In the genomic region with DNA sequence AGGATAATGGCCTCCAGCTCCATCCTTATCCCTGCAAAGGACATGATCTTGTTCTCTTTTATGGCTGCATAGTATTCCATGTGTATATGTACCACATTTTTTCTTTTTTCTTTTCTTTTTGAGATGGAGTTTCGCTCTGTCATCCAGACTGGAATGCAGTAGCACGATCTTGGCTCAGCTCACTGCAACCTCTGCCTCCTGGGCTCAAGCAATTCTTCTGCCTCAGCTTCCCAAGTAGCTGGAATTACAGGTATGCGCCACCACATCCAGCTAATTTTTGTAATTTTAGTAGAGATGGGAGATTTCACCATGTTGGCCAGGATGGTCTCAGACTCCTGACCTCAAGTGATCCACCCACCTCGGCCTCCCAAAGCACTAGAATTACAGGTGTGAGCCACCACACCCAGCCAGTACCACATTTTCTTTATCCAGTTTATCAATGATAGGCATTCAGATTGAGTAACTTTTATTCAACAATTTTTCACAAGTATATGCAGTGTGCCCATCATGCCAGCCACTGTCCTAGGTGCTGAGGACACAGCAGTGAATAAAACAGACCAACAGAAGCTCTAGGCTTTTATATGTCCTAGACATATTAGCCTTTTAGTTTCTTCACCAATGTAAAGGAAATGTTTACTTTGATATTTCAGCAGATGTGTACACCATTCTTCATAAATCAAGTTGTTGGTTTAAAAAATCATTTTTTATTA, we compare ENCODE assay signal across 28 cellular contexts.
A peak's percentile ranks its signal among the peaks of the same experiment; 100 is the strongest.
DNase-seq lines count a peak whose midpoint lies in the region; ATAC-seq, FAIRE-seq and TF ChIP-seq lines count a peak whose summit lies in the region.
"Had no signal": no experiment of that assay in that cellular context is flagged by ENCODE, and none has a peak within 500 bp of the region (broad histone marks: within the 10 kb centered on the region; RNA-seq: fewer than 3 reads in every experiment).

No MANE protein-coding gene starts in this region.

- BruUV-seq in HCT116 (replicated peaks; lab: Mats Ljungman, UMichigan): no TSS peak

- H3K4me1 Mint-ChIP-seq in activated naive CD8-positive, alpha-beta T cell treated with anti-CD3 and anti-CD28 coated beads for 36 hours: peaks cover 3% of the 10 kb centered on the region
- H3K4me1 Mint-ChIP-seq: CD14-positive monocyte; CD4-positive, alpha-beta memory T cell; CD8-positive, alpha-beta memory T cell had no signal

- intact Hi-C loops in HCT116 (cut with micrococcal nuclease): no loop called here

- RAD21 ChIA-PET in HCT116 (lab: Charles Lee; ENCODE audit: low non-redundant PET in 1 of 2, low total read pairs in 2 of 2, uncharacterized antibody in 2 of 2, unreplicated experiment in 2 of 2): no interaction called here

- H3K79me2 ChIP-seq in HCT116 (ENCODE audit: insufficient read depth, low read length): no peaks in the 10 kb centered on the region
- no peaks in the 10 kb centered on the region for H3K79me2 ChIP-seq in smooth muscle cell (ENCODE audit: low read depth)

- DNase-seq in A549 (ENCODE audit: low read depth in 1 of 2, low spot score in 1 of 2): no peak
- no peak for DNase-seq in HCT116 (ENCODE audit: low read depth, low spot score)
- no peak for DNase-seq in smooth muscle cell (lab: John Stamatoyannopoulos, UW; ENCODE audit: unreplicated experiment)
- DNase-seq in activated naive CD8-positive, alpha-beta T cell treated with anti-CD3 and anti-CD28 coated beads for 36 hours: no peak
- DNase-seq in NCI-H2196 treated with DMSO at 0.1 percent for 48 hours (lab: John Stamatoyannopoulos, UW; ENCODE audit: unreplicated experiment): no peak
- DNase-seq: ACHN; BE2C; C1 segment of cervical spinal cord; CD4-positive, alpha-beta memory T cell; CD4-positive, CD25-positive, alpha-beta regulatory T cell; CD8-positive, alpha-beta memory T cell; COR-L47; DMS 273 treated with DMSO at 0.1 percent for 48 hours; DMS153; DMS53; DMS79; DND-41; EL; GDM1 had no signal

- no peaks in the 10 kb centered on the region for H3K36me3 Mint-ChIP-seq in activated naive CD8-positive, alpha-beta T cell treated with anti-CD3 and anti-CD28 coated beads for 36 hours
- H3K36me3 Mint-ChIP-seq: CD14-positive monocyte; CD4-positive, alpha-beta memory T cell; CD4-positive, CD25-positive, alpha-beta regulatory T cell had no signal

- H3K9me3 ChIP-seq in A549: no peaks in the 10 kb centered on the region
- no peaks in the 10 kb centered on the region for H3K9me3 ChIP-seq in HCT116 (ENCODE audit: control insufficient read depth in 1 of 2, insufficient read depth in 1 of 2, low read depth in 1 of 2, low read length in 2 of 2)
- no peaks in the 10 kb centered on the region for H3K9me3 ChIP-seq in smooth muscle cell (replicated peaks; ENCODE audit: low read depth)
- H3K9me3 ChIP-seq: BE2C, BLaER1 had no signal

- H3K9me2 ChIP-seq in HCT116 (ENCODE audit: insufficient read depth): no peaks in the 10 kb centered on the region

- no peak overlapping the region for H3K4me3 Mint-ChIP-seq in activated naive CD8-positive, alpha-beta T cell treated with anti-CD3 and anti-CD28 coated beads for 36 hours
- H3K4me3 Mint-ChIP-seq: CD14-positive monocyte; CD4-positive, alpha-beta memory T cell; CD4-positive, CD25-positive, alpha-beta regulatory T cell; CD8-positive, alpha-beta memory T cell had no signal

- TF ChIP-seq CTCF in A549 (IDR thresholded peaks at IDR 0.05) (no peak), HCT116 (IDR thresholded peaks at IDR 0.05 in 2 of 3, conservative IDR thresholded peaks at IDR 0.05 in 1 of 3; ENCODE audit: borderline replicate concordance in 1 of 3, insufficient read depth in 1 of 3, low read depth in 2 of 3, low read length in 2 of 3) (no peak), smooth muscle cell (IDR thresholded peaks at IDR 0.05; ENCODE audit: borderline replicate concordance, insufficient read depth, poor library complexity, severe bottlenecking) (no peak)

- H4K20me1 ChIP-seq in HCT116 (ENCODE audit: insufficient read depth): no peaks in the 10 kb centered on the region; the same call in 1 of the 2 replicates
- no peaks in the 10 kb centered on the region for H4K20me1 ChIP-seq in smooth muscle cell (ENCODE audit: low read depth)
- H4K20me1 ChIP-seq: BLaER1 had no signal

- H3F3A ChIP-seq in smooth muscle cell (ENCODE audit: low read depth): peaks cover 9% of the 10 kb centered on the region

- H3K27me3 ChIP-seq in HCT116 (ENCODE audit: insufficient read depth, low read length): no peaks in the 10 kb centered on the region
- no peaks in the 10 kb centered on the region for H3K27me3 ChIP-seq in smooth muscle cell (ENCODE audit: low read depth)
- H3K27me3 ChIP-seq: BE2C, BLaER1 had no signal

- no peak for ATAC-seq in A549
- no peak for ATAC-seq in HCT116
- no peak for ATAC-seq in GM19395 (IDR thresholded peaks at IDR 0.05; ENCODE audit: unreplicated experiment)
- ATAC-seq: GM12878 had no signal

- H3K9me3 Mint-ChIP-seq in activated naive CD8-positive, alpha-beta T cell treated with anti-CD3 and anti-CD28 coated beads for 36 hours: no peaks in the 10 kb centered on the region
- H3K9me3 Mint-ChIP-seq: CD4-positive, CD25-positive, alpha-beta regulatory T cell had no signal

- H3K9ac ChIP-seq in HCT116 (ENCODE audit: low read length) (no peak overlapping the region), smooth muscle cell (ENCODE audit: low read depth) (no peak overlapping the region)
- H3K9ac ChIP-seq: BLaER1 had no signal

- no peak overlapping the region for H3K4me2 ChIP-seq in A549
- no peak overlapping the region for H3K4me2 ChIP-seq in HCT116 (ENCODE audit: low read length)
- H3K4me2 ChIP-seq in smooth muscle cell: no peak overlapping the region
- H3K4me2 ChIP-seq: BLaER1 had no signal

- CTCF ChIA-PET in A549 (lab: Yijun Ruan, JAX) (no interaction called here), HCT116 (lab: Charles Lee) (no interaction called here)

- H3K27ac Mint-ChIP-seq in activated naive CD8-positive, alpha-beta T cell treated with anti-CD3 and anti-CD28 coated beads for 36 hours: no peak overlapping the region
- H3K27ac Mint-ChIP-seq: CD14-positive monocyte; CD4-positive, alpha-beta memory T cell; CD4-positive, CD25-positive, alpha-beta regulatory T cell had no signal

- POLR2A ChIA-PET in A549 (lab: Yijun Ruan, JAX) (no interaction called here), HCT116 (lab: Charles Lee) (no interaction called here)

- TF ChIP-seq EP300 in A549 (IDR thresholded peaks at IDR 0.05) (no peak), Ishikawa (IDR thresholded peaks at IDR 0.05; ENCODE audit: borderline replicate concordance) (no peak)

- no peak overlapping the region for H2AFZ ChIP-seq in HCT116 (ENCODE audit: low read depth, low read length, poor library complexity, severe bottlenecking)
- H2AFZ ChIP-seq in smooth muscle cell (ENCODE audit: low read depth): no peak overlapping the region

- H3K4me1 ChIP-seq in A549 (no peaks in the 10 kb centered on the region), HCT116 (ENCODE audit: control insufficient read depth in 1 of 2, insufficient read depth in 2 of 2, low read length in 2 of 2) (no peaks in the 10 kb centered on the region), smooth muscle cell (ENCODE audit: low read depth) (no peaks in the 10 kb centered on the region)
- H3K4me1 ChIP-seq: BE2C, BLaER1 had no signal

- no peak for FAIRE-seq in A549 (lab: Jason Lieb, UNC)
- FAIRE-seq: GM12878, GM12892, GM18507, GM19239 had no signal

- H3K36me3 ChIP-seq in HCT116 (ENCODE audit: control insufficient read depth in 1 of 2, insufficient read depth in 2 of 2, low read length in 2 of 2) (no peaks in the 10 kb centered on the region), smooth muscle cell (ENCODE audit: low read depth) (no peaks in the 10 kb centered on the region)
- H3K36me3 ChIP-seq: BE2C, BLaER1 had no signal

- no peaks in the 10 kb centered on the region for H3K27me3 Mint-ChIP-seq in activated naive CD8-positive, alpha-beta T cell treated with anti-CD3 and anti-CD28 coated beads for 36 hours
- H3K27me3 Mint-ChIP-seq: CD4-positive, alpha-beta memory T cell; CD4-positive, CD25-positive, alpha-beta regulatory T cell had no signal

- WGBS in A549 (ENCODE audit: missing lambda C conversion rate): 12% methylated on average over 4 of the region's 4 CpGs
- 99% methylated on average over 4 of the region's 4 CpGs for WGBS in smooth muscle cell (ENCODE audit: low lambda C conversion rate)

- TF ChIP-seq RAD21 in A549 (conservative IDR thresholded peaks at IDR 0.05 in 1 of 2, IDR thresholded peaks at IDR 0.05 in 1 of 2): no peak
- no peak for TF ChIP-seq RAD21 in HCT116 (IDR thresholded peaks at IDR 0.05; ENCODE audit: low read depth)
- no peak for TF ChIP-seq RAD21 in Ishikawa (IDR thresholded peaks at IDR 0.05; ENCODE audit: low read depth)

- no peak overlapping the region for H3K27ac ChIP-seq in A549
- H3K27ac ChIP-seq in HCT116 (ENCODE audit: low read depth, low read length): no peak overlapping the region
- H3K27ac ChIP-seq in smooth muscle cell (ENCODE audit: low read depth): peak overlapping the region; percentile 84
- H3K27ac ChIP-seq: 22Rv1, BLaER1 had no signal

- H3K4me3 ChIP-seq in A549: no peak overlapping the region
- H3K4me3 ChIP-seq in HCT116 (replicated peaks in 1 of 2; ENCODE audit: low read depth in 1 of 2, low read length in 2 of 2): no peak overlapping the region
- H3K4me3 ChIP-seq in smooth muscle cell: no peak overlapping the region
- H3K4me3 ChIP-seq: BLaER1, GM12878 had no signal

- TF ChIP-seq POLR2A in A549 (IDR thresholded peaks at IDR 0.05; ENCODE audit: low read length) (no peak), HCT116 (IDR thresholded peaks at IDR 0.05; ENCODE audit: borderline replicate concordance, extremely low read depth, insufficient read depth, insufficient read length) (no peak)

TF ChIP-seq in A549, 52 proteins besides CTCF, POLR2A, EP300 and RAD21 (continues in another document):
- TF ChIP-seq TP53 (CRISPR knock-in tag; IDR thresholded peaks at IDR 0.05) (no peak), JUNB (IDR thresholded peaks at IDR 0.05) (no peak)

TF ChIP-seq in Ishikawa, 13 proteins besides CTCF, POLR2A, EP300 and RAD21 (continues in another document):
- no peak for TF ChIP-seq CREB1 (IDR thresholded peaks at IDR 0.05; ENCODE audit: low read depth)

Comparison
In these comparisons a context has a peak if more than half of its experiments do, and no peak if none do; other contexts are left out.
1. Of the 6 proteins assayed by ChIP-seq in both A549 and HCT116: peak only in A549: none; only in HCT116: none; in both: REST; in neither: 5.